1 cellular context compared by ENCODE assay signal in genomic region chr17:56771563-56771962, GRCh38.
TF ChIP-seq lines count a peak whose summit lies in the region.

No MANE protein-coding gene starts in this region.

TF ChIP-seq in HepG2, 621 proteins besides CTCF, POLR2A, EP300 and RAD21 (continued from another document):
- TF ChIP-seq ZNF318 (CRISPR knock-in tag; IDR thresholded peaks at IDR 0.05): no peak
- TF ChIP-seq ZNF12 (CRISPR knock-in tag; IDR thresholded peaks at IDR 0.05): peak; percentile 98
- TF ChIP-seq HNF4A (CRISPR knock-in tag; IDR thresholded peaks at IDR 0.05): peak; percentile 24; the same call in 1 of the 2 replicates
- no peak for TF ChIP-seq ZC3H13 (CRISPR knock-in tag; IDR thresholded peaks at IDR 0.05)
- TF ChIP-seq, protein P1, sequence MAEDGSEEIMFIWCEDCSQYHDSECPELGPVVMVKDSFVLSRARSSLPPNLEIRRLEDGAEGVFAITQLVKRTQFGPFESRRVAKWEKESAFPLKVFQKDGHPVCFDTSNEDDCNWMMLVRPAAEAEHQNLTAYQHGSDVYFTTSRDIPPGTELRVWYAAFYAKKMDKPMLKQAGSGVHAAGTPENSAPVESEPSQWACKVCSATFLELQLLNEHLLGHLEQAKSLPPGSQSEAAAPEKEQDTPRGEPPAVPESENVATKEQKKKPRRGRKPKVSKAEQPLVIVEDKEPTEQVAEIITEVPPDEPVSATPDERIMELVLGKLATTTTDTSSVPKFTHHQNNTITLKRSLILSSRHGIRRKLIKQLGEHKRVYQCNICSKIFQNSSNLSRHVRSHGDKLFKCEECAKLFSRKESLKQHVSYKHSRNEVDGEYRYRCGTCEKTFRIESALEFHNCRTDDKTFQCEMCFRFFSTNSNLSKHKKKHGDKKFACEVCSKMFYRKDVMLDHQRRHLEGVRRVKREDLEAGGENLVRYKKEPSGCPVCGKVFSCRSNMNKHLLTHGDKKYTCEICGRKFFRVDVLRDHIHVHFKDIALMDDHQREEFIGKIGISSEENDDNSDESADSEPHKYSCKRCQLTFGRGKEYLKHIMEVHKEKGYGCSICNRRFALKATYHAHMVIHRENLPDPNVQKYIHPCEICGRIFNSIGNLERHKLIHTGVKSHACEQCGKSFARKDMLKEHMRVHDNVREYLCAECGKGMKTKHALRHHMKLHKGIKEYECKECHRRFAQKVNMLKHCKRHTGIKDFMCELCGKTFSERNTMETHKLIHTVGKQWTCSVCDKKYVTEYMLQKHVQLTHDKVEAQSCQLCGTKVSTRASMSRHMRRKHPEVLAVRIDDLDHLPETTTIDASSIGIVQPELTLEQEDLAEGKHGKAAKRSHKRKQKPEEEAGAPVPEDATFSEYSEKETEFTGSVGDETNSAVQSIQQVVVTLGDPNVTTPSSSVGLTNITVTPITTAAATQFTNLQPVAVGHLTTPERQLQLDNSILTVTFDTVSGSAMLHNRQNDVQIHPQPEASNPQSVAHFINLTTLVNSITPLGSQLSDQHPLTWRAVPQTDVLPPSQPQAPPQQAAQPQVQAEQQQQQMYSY (CRISPR knock-in tag; IDR thresholded peaks at IDR 0.05): 0 out of 2 replicates have a peak, but pooled peaks have one; percentile 31
- TF ChIP-seq RARG (CRISPR knock-in tag; IDR thresholded peaks at IDR 0.05; ENCODE audit: low read depth): no peak
